Comparison of ENCODE assay signal across 1 cellular context in genomic region chr16:30628628-30629342, GRCh38.
TF ChIP-seq lines count a peak whose summit lies in the region.

No MANE protein-coding gene starts in this region.

TF ChIP-seq in HepG2, 621 proteins besides CTCF, POLR2A, EP300 and RAD21 (continued from another document):
- TF ChIP-seq, protein P1, sequence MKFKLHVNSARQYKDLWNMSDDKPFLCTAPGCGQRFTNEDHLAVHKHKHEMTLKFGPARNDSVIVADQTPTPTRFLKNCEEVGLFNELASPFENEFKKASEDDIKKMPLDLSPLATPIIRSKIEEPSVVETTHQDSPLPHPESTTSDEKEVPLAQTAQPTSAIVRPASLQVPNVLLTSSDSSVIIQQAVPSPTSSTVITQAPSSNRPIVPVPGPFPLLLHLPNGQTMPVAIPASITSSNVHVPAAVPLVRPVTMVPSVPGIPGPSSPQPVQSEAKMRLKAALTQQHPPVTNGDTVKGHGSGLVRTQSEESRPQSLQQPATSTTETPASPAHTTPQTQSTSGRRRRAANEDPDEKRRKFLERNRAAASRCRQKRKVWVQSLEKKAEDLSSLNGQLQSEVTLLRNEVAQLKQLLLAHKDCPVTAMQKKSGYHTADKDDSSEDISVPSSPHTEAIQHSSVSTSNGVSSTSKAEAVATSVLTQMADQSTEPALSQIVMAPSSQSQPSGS (CRISPR knock-in tag; IDR thresholded peaks at IDR 0.05), result peak; percentile 24; the same call in 1 of the 2 replicates
- peak; percentile 81 for TF ChIP-seq ZFX (CRISPR knock-in tag; IDR thresholded peaks at IDR 0.05; ENCODE audit: low read depth)
- TF ChIP-seq GABPA (IDR thresholded peaks at IDR 0.05; ENCODE audit: low read depth, low read length), result no peak
- peak; percentile 76 for TF ChIP-seq GABPA (CRISPR knock-in tag; IDR thresholded peaks at IDR 0.05; ENCODE audit: low read depth)
- no peak for TF ChIP-seq ZNF224 (CRISPR knock-in tag; IDR thresholded peaks at IDR 0.05)
- TF ChIP-seq MEIS2 (CRISPR knock-in tag; IDR thresholded peaks at IDR 0.05), result no peak
- TF ChIP-seq ZNF615 (CRISPR knock-in tag; IDR thresholded peaks at IDR 0.05; ENCODE audit: borderline replicate concordance), result no peak
- TF ChIP-seq, protein P2, sequence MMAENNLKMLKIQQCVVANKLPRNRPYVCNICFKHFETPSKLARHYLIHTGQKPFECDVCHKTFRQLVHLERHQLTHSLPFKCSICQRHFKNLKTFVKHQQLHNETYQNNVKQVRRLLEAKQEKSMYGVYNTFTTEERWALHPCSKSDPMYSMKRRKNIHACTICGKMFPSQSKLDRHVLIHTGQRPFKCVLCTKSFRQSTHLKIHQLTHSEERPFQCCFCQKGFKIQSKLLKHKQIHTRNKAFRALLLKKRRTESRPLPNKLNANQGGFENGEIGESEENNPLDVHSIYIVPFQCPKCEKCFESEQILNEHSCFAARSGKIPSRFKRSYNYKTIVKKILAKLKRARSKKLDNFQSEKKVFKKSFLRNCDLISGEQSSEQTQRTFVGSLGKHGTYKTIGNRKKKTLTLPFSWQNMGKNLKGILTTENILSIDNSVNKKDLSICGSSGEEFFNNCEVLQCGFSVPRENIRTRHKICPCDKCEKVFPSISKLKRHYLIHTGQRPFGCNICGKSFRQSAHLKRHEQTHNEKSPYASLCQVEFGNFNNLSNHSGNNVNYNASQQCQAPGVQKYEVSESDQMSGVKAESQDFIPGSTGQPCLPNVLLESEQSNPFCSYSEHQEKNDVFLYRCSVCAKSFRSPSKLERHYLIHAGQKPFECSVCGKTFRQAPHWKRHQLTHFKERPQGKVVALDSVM (CRISPR knock-in tag; IDR thresholded peaks at IDR 0.05), result 0 out of 2 replicates have a peak, but pooled peaks have one; percentile 22
- TF ChIP-seq ZMYM4 (CRISPR knock-in tag; IDR thresholded peaks at IDR 0.05), result peak; percentile 69
- TF ChIP-seq PPARG (CRISPR knock-in tag; conservative IDR thresholded peaks at IDR 0.05), result peak; percentile 73
- peak; percentile 35; the same call in 1 of the 2 replicates for TF ChIP-seq ZNF777 (CRISPR knock-in tag; IDR thresholded peaks at IDR 0.05)
- TF ChIP-seq, protein P3, sequence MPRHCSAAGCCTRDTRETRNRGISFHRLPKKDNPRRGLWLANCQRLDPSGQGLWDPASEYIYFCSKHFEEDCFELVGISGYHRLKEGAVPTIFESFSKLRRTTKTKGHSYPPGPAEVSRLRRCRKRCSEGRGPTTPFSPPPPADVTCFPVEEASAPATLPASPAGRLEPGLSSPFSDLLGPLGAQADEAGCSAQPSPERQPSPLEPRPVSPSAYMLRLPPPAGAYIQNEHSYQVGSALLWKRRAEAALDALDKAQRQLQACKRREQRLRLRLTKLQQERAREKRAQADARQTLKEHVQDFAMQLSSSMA (CRISPR knock-in tag; IDR thresholded peaks at IDR 0.05), result peak; percentile 77; the same call in 1 of the 2 replicates
- peak; percentile 45 for TF ChIP-seq FOSL2 (CRISPR knock-in tag; IDR thresholded peaks at IDR 0.05)
- 0 out of 4 replicates have a peak, but pooled peaks of 1 of the 2 experiments have one; percentile 21 for TF ChIP-seq KLF16 (CRISPR knock-in tag; IDR thresholded peaks at IDR 0.05)
- TF ChIP-seq TEAD3 (CRISPR knock-in tag; optimal IDR thresholded peaks at IDR 0.05; ENCODE audit: borderline replicate concordance), result peak; percentile 65
- TF ChIP-seq ZNF710 (CRISPR knock-in tag; IDR thresholded peaks at IDR 0.05; ENCODE audit: borderline replicate concordance), result no peak
